Comparison of ENCODE assay signal across 18 cellular contexts in genomic region chr1:220824031-220824989, GRCh38.
DNase-seq lines count a peak whose midpoint lies in the region; ATAC-seq lines count a peak whose summit lies in the region.
"Had no signal": no experiment of that assay in that cellular context is flagged by ENCODE, and none has a peak within 500 bp of the region (broad histone marks: within the 10 kb centered on the region; RNA-seq: fewer than 3 reads in every experiment).

No MANE protein-coding gene starts in this region.

- no peak overlapping the region for H3K9ac ChIP-seq in rectal smooth muscle tissue (ENCODE audit: low read length)

- peaks cover 17% of the 10 kb centered on the region for H3K4me1 ChIP-seq in rectal smooth muscle tissue (ENCODE audit: control insufficient read depth, insufficient read depth, low read length)

- peak overlapping the region; percentile 34 for H3K27ac ChIP-seq in rectal smooth muscle tissue (ENCODE audit: low read depth, low read length)

- ATAC-seq in GM18511 (IDR thresholded peaks at IDR 0.05; ENCODE audit: unreplicated experiment), result no peak

- no peaks in the 10 kb centered on the region for H3K36me3 ChIP-seq in rectal smooth muscle tissue (ENCODE audit: control insufficient read depth, insufficient read depth, low read length)

- H3K4me3 ChIP-seq in rectal smooth muscle tissue (ENCODE audit: low read length), result no peak overlapping the region

- DNase-seq in EL, result peak; percentile 6
- DNase-seq in astrocyte of the hippocampus (ENCODE audit: low read depth, low spot score), result peak; percentile 66
- DNase-seq in kidney glomerular epithelial cell (lab: John Stamatoyannopoulos, UW), result peak; percentile 79
- DNase-seq in SW480 (ENCODE audit: low spot score), result no peak
- no peak for DNase-seq in SHP77 treated with DMSO at 0.1 percent for 48 hours (lab: John Stamatoyannopoulos, UW)
- no peak for DNase-seq in NCI-H526 (lab: John Stamatoyannopoulos, UW)
- DNase-seq: CD4-positive, CD25-positive, alpha-beta regulatory T cell; DMS79; GDM1; H9; Karpas-422; NCI-H1930; NCI-H2171; NCI-H446 treated with DMSO at 0.1 percent for 48 hours; NCI-H82; SHP77 had no signal

- H3K27me3 ChIP-seq in rectal smooth muscle tissue (ENCODE audit: control insufficient read depth, insufficient read depth, low read length), result no peaks in the 10 kb centered on the region

Comparison
In these comparisons a context has a peak if more than half of its experiments do, and no peak if none do; other contexts are left out.
1. DNase-seq: peak in EL (single experiment), astrocyte of the hippocampus (single experiment) and kidney glomerular epithelial cell (single experiment); none in SW480 (single experiment), SHP77 treated with DMSO at 0.1 percent for 48 hours (single experiment) and NCI-H526 (0 of 2).